8 cellular contexts compared by ENCODE assay signal in the genomic region with DNA sequence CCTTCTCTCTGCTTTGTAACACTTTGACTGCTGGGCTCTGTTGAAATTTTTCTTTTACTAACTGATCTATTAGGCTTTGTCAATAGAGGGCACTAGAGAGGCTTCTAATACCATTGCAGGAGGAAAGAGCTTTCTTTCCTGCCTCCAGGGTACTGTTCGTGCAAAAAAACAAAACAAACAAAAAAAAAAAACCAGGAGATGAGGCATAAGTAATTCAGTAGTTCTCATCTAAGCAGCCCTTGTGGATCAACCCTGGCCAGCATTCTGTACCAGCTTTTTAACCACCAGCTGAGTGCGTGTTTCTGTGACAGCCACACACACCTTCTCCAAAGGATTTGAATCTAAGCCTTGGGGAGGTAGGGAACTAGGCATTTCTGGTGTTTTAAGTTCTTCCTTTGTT.
DNase-seq lines count a peak whose midpoint lies in the region; ATAC-seq and TF ChIP-seq lines count a peak whose summit lies in the region.

No MANE protein-coding gene starts in this region.

- peaks cover 6% of the 10 kb centered on the region; the same call in 1 of the 2 replicates for H3K9me3 ChIP-seq in Karpas-422 (ENCODE audit: low read length)

- no peaks in the 10 kb centered on the region for H3K4me1 Mint-ChIP-seq in type B pancreatic cell (ENCODE audit: unreplicated experiment)

- H3K9me3 Mint-ChIP-seq in type B pancreatic cell, result peaks cover 11% of the 10 kb centered on the region

- H3K9ac ChIP-seq in Karpas-422 (ENCODE audit: low read length), result no peak overlapping the region

- H3K27ac Mint-ChIP-seq in type B pancreatic cell, result no peak overlapping the region

- no peak overlapping the region for H3K4me3 ChIP-seq in Karpas-422 (ENCODE audit: low read length)

- no peak overlapping the region for H2AFZ ChIP-seq in Karpas-422 (ENCODE audit: low read length)

- H3K36me3 Mint-ChIP-seq in type B pancreatic cell, result no peaks in the 10 kb centered on the region

- TF ChIP-seq CTCF in type B pancreatic cell (conservative IDR thresholded peaks at IDR 0.05), result peak; percentile 79

- no peak overlapping the region for H3K4me2 ChIP-seq in Karpas-422 (ENCODE audit: low read depth, low read length, poor library complexity, severe bottlenecking)

- no peaks in the 10 kb centered on the region for H4K20me1 ChIP-seq in Karpas-422 (ENCODE audit: insufficient read depth, low read depth, low read length)

- no peaks in the 10 kb centered on the region for H3K27me3 ChIP-seq in Karpas-422 (ENCODE audit: low read length)

- H3K27me3 Mint-ChIP-seq in type B pancreatic cell, result no peaks in the 10 kb centered on the region

- no peaks in the 10 kb centered on the region for H3K36me3 ChIP-seq in Karpas-422 (ENCODE audit: insufficient read depth, low read length)

- no peaks in the 10 kb centered on the region for H3K79me2 ChIP-seq in Karpas-422 (ENCODE audit: low read length)

- no peaks in the 10 kb centered on the region for H3K4me1 ChIP-seq in Karpas-422 (ENCODE audit: low read length)

- no peak overlapping the region for H3K27ac ChIP-seq in Karpas-422 (ENCODE audit: low read length)

- H3K9me2 ChIP-seq in Karpas-422 (replicated peaks; ENCODE audit: insufficient read depth, low read length), result no peaks in the 10 kb centered on the region

- ATAC-seq in GM19351 (IDR thresholded peaks at IDR 0.05; ENCODE audit: unreplicated experiment), result peak; percentile 83

- in situ Hi-C loops in SK-MEL-5 (cut with HindIII; ENCODE audit: low pct_unique_long_range_greater_than_20kb, low sequenced_read_pairs), result no loop called here

- DNase-seq in CD1c-positive myeloid dendritic cell (ENCODE audit: extremely low spot score), result peak; percentile 25
- DNase-seq in Karpas-422, result peak; percentile 69
- DNase-seq in SK-MEL-5 (ENCODE audit: low read depth, low spot score), result peak; percentile 69
- DNase-seq in glomerular visceral epithelial cell (ENCODE audit: extremely low spot score), result peak; percentile 36
- DNase-seq in type B pancreatic cell (ENCODE audit: extremely low spot score, unreplicated experiment), result no peak
- no peak for DNase-seq in activated CD4-positive, alpha-beta T cell treated with anti-CD3 and anti-CD28 coated beads for 1 hour
- DNase-seq in stimulated activated CD4-positive, alpha-beta T cell treated with anti-CD3 and anti-CD28 coated beads, Interleukin-2, amount 100 ng/mL, for 24 hours, result no peak

- no peak overlapping the region for H3K4me3 Mint-ChIP-seq in type B pancreatic cell

Comparison
In these comparisons a context has a peak if more than half of its experiments do, and no peak if none do; other contexts are left out.
1. DNase-seq: peak in CD1c-positive myeloid dendritic cell (single experiment), Karpas-422 (single experiment), SK-MEL-5 (single experiment) and glomerular visceral epithelial cell (single experiment); none in type B pancreatic cell (single experiment), activated CD4-positive, alpha-beta T cell treated with anti-CD3 and anti-CD28 coated beads for 1 hour (single experiment) and stimulated activated CD4-positive, alpha-beta T cell treated with anti-CD3 and anti-CD28 coated beads, Interleukin-2, amount 100 ng/mL, for 24 hours (0 of 2).